2 cellular contexts compared by ENCODE assay signal in the genomic region with DNA sequence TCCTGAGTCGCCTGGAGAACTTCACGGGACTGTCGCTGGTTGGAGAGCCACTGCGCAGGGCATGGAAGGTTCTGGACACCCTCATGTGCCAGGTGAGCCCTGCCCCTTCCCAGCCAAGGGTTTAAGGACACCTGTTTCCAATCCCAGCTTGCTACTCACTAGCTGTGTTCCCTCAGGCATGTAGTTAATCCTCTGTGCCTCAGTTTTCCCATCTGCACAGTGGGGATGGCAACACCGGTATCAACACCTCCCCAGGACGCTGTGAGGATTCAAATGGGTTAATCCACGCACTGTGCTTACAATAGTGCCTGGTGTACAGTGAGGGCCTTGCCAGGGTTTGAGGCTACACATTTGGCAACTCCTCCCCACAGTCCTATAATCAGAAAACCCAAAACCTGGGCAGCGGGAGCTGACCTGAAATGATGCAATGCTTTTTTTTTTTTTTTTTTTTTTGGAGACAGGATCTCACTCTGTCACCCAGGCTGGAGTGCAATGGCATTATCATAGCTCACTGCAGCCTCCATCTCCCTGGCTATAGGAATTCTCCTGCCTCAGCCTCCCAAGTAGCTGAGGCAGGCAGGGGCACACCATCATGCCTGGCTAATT.
A peak's percentile ranks its signal among the peaks of the same experiment; 100 is the strongest.
TF ChIP-seq lines count a peak whose summit lies in the region.

No MANE protein-coding gene starts in this region.

TF ChIP-seq in HEK293T, 16 proteins besides CTCF, POLR2A, EP300 and RAD21:
- no peak for TF ChIP-seq LEF1 (IDR thresholded peaks at IDR 0.05; ENCODE audit: borderline replicate concordance)
- peak; percentile 78 for TF ChIP-seq ZNF384 (IDR thresholded peaks at IDR 0.05)
- no peak for TF ChIP-seq ARNT (IDR thresholded peaks at IDR 0.05)

TF ChIP-seq in H1, 55 proteins besides CTCF, POLR2A, EP300 and RAD21:
- peak; percentile 77; the same call in 1 of the 2 replicates for TF ChIP-seq POLR2AphosphoS5 (IDR thresholded peaks at IDR 0.05; ENCODE audit: low read depth, low read length)
- TF ChIP-seq, protein P1, sequence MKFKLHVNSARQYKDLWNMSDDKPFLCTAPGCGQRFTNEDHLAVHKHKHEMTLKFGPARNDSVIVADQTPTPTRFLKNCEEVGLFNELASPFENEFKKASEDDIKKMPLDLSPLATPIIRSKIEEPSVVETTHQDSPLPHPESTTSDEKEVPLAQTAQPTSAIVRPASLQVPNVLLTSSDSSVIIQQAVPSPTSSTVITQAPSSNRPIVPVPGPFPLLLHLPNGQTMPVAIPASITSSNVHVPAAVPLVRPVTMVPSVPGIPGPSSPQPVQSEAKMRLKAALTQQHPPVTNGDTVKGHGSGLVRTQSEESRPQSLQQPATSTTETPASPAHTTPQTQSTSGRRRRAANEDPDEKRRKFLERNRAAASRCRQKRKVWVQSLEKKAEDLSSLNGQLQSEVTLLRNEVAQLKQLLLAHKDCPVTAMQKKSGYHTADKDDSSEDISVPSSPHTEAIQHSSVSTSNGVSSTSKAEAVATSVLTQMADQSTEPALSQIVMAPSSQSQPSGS (IDR thresholded peaks at IDR 0.05; ENCODE audit: low read length): peak; percentile 61; the same call in 1 of the 2 replicates
- no peak for TF ChIP-seq CBX5 (IDR thresholded peaks at IDR 0.05; ENCODE audit: low read depth, low read length)
